In the genomic region with DNA sequence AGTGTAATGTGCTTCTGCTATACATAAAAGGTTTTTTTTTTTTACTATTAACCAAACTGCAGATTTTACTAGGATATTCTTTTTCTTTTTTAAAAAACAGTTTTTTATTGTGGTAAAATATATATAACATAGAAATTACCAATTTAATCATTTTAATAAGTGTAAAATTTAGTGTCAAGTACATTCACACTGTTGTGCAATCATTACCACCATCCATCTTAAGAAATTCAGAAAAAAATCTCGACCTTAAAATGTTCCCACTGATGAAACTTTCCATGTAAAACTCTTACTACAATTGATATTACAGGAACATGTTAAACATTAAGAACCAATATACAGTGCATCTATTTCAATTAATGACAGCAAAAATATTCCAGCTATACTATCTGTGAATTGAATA, we compare ENCODE assay signal across 18 cellular contexts.
DNase-seq lines count a peak whose midpoint lies in the region; ATAC-seq, FAIRE-seq and TF ChIP-seq lines count a peak whose summit lies in the region.
"Had no signal": no experiment of that assay in that cellular context is flagged by ENCODE, and none has a peak within 500 bp of the region (broad histone marks: within the 10 kb centered on the region; RNA-seq: fewer than 3 reads in every experiment).

No MANE protein-coding gene starts in this region.

- H3K14ac ChIP-seq in H1 (ENCODE audit: insufficient read length): no peak overlapping the region

- H4K5ac ChIP-seq in H1 (ENCODE audit: insufficient read length, low read depth, low read length): no peak overlapping the region

- no peak overlapping the region for H4K8ac ChIP-seq in H1 (ENCODE audit: extremely low read depth, insufficient read depth, low read length)

- WGBS in H1 (ENCODE audit: extremely low coverage in 1 of 2, insufficient coverage in 1 of 2, insufficient read length in 1 of 2, insufficient replicate concordance in 2 of 2, low coverage in 1 of 2, low lambda C conversion rate in 2 of 2, missing lambda C conversion rate in 1 of 2), 2 experiments: 90% methylated on average over 1 of the region's 1 CpG; no CpG with 5 or more reads in 1 of the 2 experiments

- no peaks in the 10 kb centered on the region for H4K20me1 ChIP-seq in H1 (replicated peaks in 1 of 2; ENCODE audit: control insufficient read depth in 1 of 2, insufficient read depth in 2 of 2, low read length in 2 of 2)

- peak overlapping the region; percentile 58 for H3K27ac ChIP-seq in RWPE2 (ENCODE audit: poor library complexity, severe bottlenecking)
- H3K27ac ChIP-seq in H1 (ENCODE audit: low read depth, low read length): no peak overlapping the region
- H3K27ac ChIP-seq: A549 had no signal

- no peak overlapping the region for H2BK5ac ChIP-seq in H1 (ENCODE audit: low read depth, low read length)

- H3K4me3 ChIP-seq in RWPE2 (ENCODE audit: severe bottlenecking) (no peak overlapping the region), H1 (ENCODE audit: extremely low read depth in 1 of 4, insufficient read depth in 2 of 4, low read depth in 3 of 4, low read length in 4 of 4) (no peak overlapping the region)
- H3K4me3 ChIP-seq: A549 had no signal

- DNase-seq in RWPE2 (ENCODE audit: low spot score) (no peak), H1 (ENCODE audit: low read depth in 1 of 2, low spot score in 2 of 2) (no peak), activated gamma-delta T cell (lab: John Stamatoyannopoulos, UW) (no peak)
- DNase-seq: 8988T; C1 segment of cervical spinal cord; Calu3; CD4-positive, alpha-beta memory T cell; COR-L47; DMS53; DMS79 treated with DMSO at 0.1 percent for 48 hours; GOT3; H7; HCEC 1CT had no signal

- H3K4me2 ChIP-seq in H1 (ENCODE audit: insufficient read depth in 1 of 2, low read depth in 2 of 2, low read length in 2 of 2): no peak overlapping the region
- H3K4me2 ChIP-seq: A549 had no signal

- no peaks in the 10 kb centered on the region for H3K9me3 ChIP-seq in RWPE2 (ENCODE audit: severe bottlenecking)
- no peaks in the 10 kb centered on the region for H3K9me3 ChIP-seq in H1 (ENCODE audit: insufficient read depth in 2 of 2, low read depth in 1 of 2, low read length in 1 of 2)
- H3K9me3 ChIP-seq: A549 had no signal

- no peak overlapping the region for H3K23ac ChIP-seq in H1 (ENCODE audit: insufficient read length)

- no peak overlapping the region for H4K91ac ChIP-seq in H1 (replicated peaks; ENCODE audit: insufficient read length, low read length)

- FAIRE-seq in G401.6 (lab: Jason Lieb, UNC) (peak; percentile 3), H1 (lab: Jason Lieb, UNC) (no peak)
- FAIRE-seq: A549, GM12892 had no signal

- CTCF ChIA-PET in H1 (lab: Charles Lee; ENCODE audit: partially characterized antibody): no interaction called here

- no peak overlapping the region for H2BK15ac ChIP-seq in H1 (ENCODE audit: low read length)

- no peak overlapping the region for H2AK5ac ChIP-seq in H1 (ENCODE audit: low read depth, low read length)

- POLR2A ChIA-PET in H1 (lab: Charles Lee; ENCODE audit: partially characterized antibody): no interaction called here

- no peak overlapping the region for H3K9ac ChIP-seq in H1 (replicated peaks in 1 of 4; ENCODE audit: extremely low read depth in 1 of 4, low read depth in 3 of 4, low read length in 3 of 4)

- ATAC-seq in RWPE2 (ENCODE audit: low read depth) (no peak), HG02759 (IDR thresholded peaks at IDR 0.05; ENCODE audit: unreplicated experiment) (no peak), HG03342 (IDR thresholded peaks at IDR 0.05; ENCODE audit: unreplicated experiment) (no peak)
- ATAC-seq: A549 had no signal

- no peak overlapping the region for H2BK120ac ChIP-seq in H1 (replicated peaks; ENCODE audit: low read depth, low read length)

- H3K4me1 ChIP-seq in RWPE2 (ENCODE audit: insufficient read depth, poor library complexity, severe bottlenecking) (peaks cover 25% of the 10 kb centered on the region), H1 (replicated peaks in 1 of 4; ENCODE audit: control insufficient read depth in 3 of 4, insufficient read depth in 4 of 4, low read length in 3 of 4) (no peaks in the 10 kb centered on the region; a peak in 1 of 7 replicates)

- TF ChIP-seq EP300 in H1 (IDR thresholded peaks at IDR 0.05; ENCODE audit: borderline replicate concordance in 1 of 2, low read depth in 2 of 2, low read length in 2 of 2): no peak

- H3K18ac ChIP-seq in H1 (ENCODE audit: extremely low read depth, low read length): no peak overlapping the region

- TF ChIP-seq CTCF in RWPE2 (IDR thresholded peaks at IDR 0.05; ENCODE audit: poor library complexity, severe bottlenecking) (no peak), H1 (IDR thresholded peaks at IDR 0.05; ENCODE audit: control extremely low read depth in 1 of 3, insufficient read depth in 1 of 3, low read depth in 1 of 3, low read length in 3 of 3) (no peak)

- no peaks in the 10 kb centered on the region for H3K23me2 ChIP-seq in H1 (ENCODE audit: low read depth, low read length)

- H2BK20ac ChIP-seq in H1 (ENCODE audit: low read length): no peak overlapping the region

- H3K79me1 ChIP-seq in H1 (ENCODE audit: low read depth, low read length): no peaks in the 10 kb centered on the region

- H3K56ac ChIP-seq in H1 (replicated peaks; ENCODE audit: insufficient read length, low read depth, low read length): no peak overlapping the region

- no peak for TF ChIP-seq RAD21 in H1 (IDR thresholded peaks at IDR 0.05 in 1 of 2, conservative IDR thresholded peaks at IDR 0.05 in 1 of 2; ENCODE audit: low read depth in 2 of 2, low read length in 2 of 2)

- H3K27me3 ChIP-seq in RWPE2 (ENCODE audit: insufficient read depth, poor library complexity, severe bottlenecking) (no peaks in the 10 kb centered on the region), H1 (replicated peaks in 1 of 4; ENCODE audit: control insufficient read depth in 3 of 4, extremely low read depth in 1 of 4, insufficient read depth in 3 of 4, low read length in 3 of 4) (no peaks in the 10 kb centered on the region)

- H3K36me3 ChIP-seq in RWPE2 (ENCODE audit: low read depth): no peaks in the 10 kb centered on the region
- H3K36me3 ChIP-seq in H1 (ENCODE audit: control insufficient read depth in 2 of 4, insufficient read depth in 4 of 4, low read length in 3 of 4): no peaks in the 10 kb centered on the region

- H2AFZ ChIP-seq in H1 (ENCODE audit: low read length): no peak overlapping the region

- TF ChIP-seq POLR2A in H1 (IDR thresholded peaks at IDR 0.05; ENCODE audit: control extremely low read depth in 1 of 2, low read depth in 2 of 2, low read length in 2 of 2): no peak

- no peaks in the 10 kb centered on the region for H3K79me2 ChIP-seq in H1 (ENCODE audit: control insufficient read depth in 1 of 2, insufficient read depth in 2 of 2, low read length in 2 of 2)

- H2BK12ac ChIP-seq in H1 (ENCODE audit: low read depth, low read length): no peak overlapping the region

- no peak overlapping the region for H3K4ac ChIP-seq in H1 (replicated peaks; ENCODE audit: insufficient read length, low read depth, low read length)

TF ChIP-seq in H1, 55 proteins besides CTCF, POLR2A, EP300 and RAD21:
- TF ChIP-seq JUN (IDR thresholded peaks at IDR 0.05; ENCODE audit: low read depth, low read length): no peak
- no peak for TF ChIP-seq SIRT6 (IDR thresholded peaks at IDR 0.05; ENCODE audit: low read length)
- TF ChIP-seq, protein P1, sequence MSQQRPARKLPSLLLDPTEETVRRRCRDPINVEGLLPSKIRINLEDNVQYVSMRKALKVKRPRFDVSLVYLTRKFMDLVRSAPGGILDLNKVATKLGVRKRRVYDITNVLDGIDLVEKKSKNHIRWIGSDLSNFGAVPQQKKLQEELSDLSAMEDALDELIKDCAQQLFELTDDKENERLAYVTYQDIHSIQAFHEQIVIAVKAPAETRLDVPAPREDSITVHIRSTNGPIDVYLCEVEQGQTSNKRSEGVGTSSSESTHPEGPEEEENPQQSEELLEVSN (IDR thresholded peaks at IDR 0.05): no peak
- TF ChIP-seq CEBPB (IDR thresholded peaks at IDR 0.05; ENCODE audit: low read depth, low read length): peak; percentile 38; the same call in 1 of the 2 replicates
- no peak for TF ChIP-seq BRCA1 (IDR thresholded peaks at IDR 0.05; ENCODE audit: low read depth, low read length)
- no peak for TF ChIP-seq CHD1 (IDR thresholded peaks at IDR 0.05; ENCODE audit: low read depth, low read length)
- TF ChIP-seq SIX5 (IDR thresholded peaks at IDR 0.05; ENCODE audit: low read depth, low read length): no peak
- TF ChIP-seq BCL11A (IDR thresholded peaks at IDR 0.05; ENCODE audit: low read depth in 2 of 2, low read length in 2 of 2): no peak
